ENCODE assay signal across 8 cellular contexts in the genomic region with DNA sequence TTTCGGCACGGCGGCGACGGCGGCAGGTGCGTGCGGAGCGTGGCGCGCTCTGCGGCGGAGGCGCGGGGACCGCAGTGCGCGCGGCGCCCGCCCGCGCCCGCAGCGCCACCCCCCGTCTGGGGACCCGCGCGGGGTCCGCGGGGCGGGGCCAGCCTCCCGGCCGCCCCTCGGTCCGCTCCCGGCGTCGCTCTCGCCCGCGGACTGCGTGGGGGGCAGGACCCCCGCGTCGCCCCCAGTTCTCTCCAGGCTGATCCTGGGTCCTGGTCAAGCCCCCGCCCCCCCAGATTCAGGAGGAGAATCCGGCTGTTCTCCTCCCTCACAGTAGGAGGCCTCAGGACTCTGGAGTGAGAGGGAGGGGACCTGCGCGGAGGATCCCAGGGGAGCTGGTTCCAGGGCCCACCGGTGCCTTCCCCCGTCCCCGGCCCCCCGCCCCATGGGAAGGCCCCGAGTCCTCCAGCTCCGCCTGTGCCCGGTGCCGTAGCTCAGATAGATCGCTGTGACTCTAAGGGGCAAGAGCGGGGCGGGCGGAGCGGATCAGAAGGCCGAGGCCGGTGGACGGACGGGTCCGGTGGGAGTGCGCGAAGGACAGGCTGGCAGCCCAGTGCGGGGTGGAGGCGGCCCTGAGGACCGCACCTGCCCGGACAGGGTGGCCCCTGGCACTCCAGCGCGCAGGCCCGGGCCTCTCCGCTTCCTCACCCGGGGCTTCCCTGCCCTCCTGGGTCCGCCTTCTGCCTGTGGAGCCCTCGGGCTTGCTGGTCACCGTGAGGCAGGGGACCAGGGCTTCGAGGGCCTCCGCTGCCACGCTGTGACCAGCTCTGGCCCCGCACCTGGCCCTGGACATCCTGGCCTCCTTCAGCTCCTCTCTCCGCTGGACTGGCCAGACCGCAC. TPM values are rescaled to one million over a fixed set of nuclear protein-coding genes. Genes with fewer than 3 reads are reported as not detected.
DNase-seq lines count a peak whose midpoint lies in the region; ATAC-seq, FAIRE-seq and TF ChIP-seq lines count a peak whose summit lies in the region.

Gene RNF208, minus strand, starts transcription at position 51 of the 888 bp plus-strand sequence. CDS start 1,028 bp downstream, outside the sequence.

- H3K36me3 ChIP-seq in K562 (ENCODE audit: control insufficient read depth, insufficient read depth, low read length) (peaks cover 11% of the 10 kb centered on the region; the same call in 1 of the 3 replicates), thymus (ENCODE audit: control insufficient read depth, insufficient read depth) (no peaks in the 10 kb centered on the region)

- no peak for TF ChIP-seq POLR2A in K562 (conservative IDR thresholded peaks at IDR 0.05)

- H3K79me2 ChIP-seq in K562 (ENCODE audit: control insufficient read depth, insufficient read depth, low read length), result peaks cover 16% of the 10 kb centered on the region; the same call in 2 of the 3 replicates

- no peak for TF ChIP-seq CTCF in K562 (IDR thresholded peaks at IDR 0.05 in 2 of 3, conservative IDR thresholded peaks at IDR 0.05 in 1 of 3; ENCODE audit: insufficient read depth in 2 of 3, low read depth in 1 of 3, low read length in 3 of 3)

- CTCF ChIA-PET in K562 (lab: Yijun Ruan, JAX; ENCODE audit: low intra/inter-chr PET ratio), result no interaction called here

- no peaks in the 10 kb centered on the region for H4K20me1 ChIP-seq in K562 (replicated peaks; ENCODE audit: control insufficient read depth, insufficient read depth, low read length)

- DNase-seq in NCI-H146 (lab: John Stamatoyannopoulos, UW) (peak; percentile 57), NCI-H146 treated with DMSO at 0.1 percent for 48 hours (lab: John Stamatoyannopoulos, UW; ENCODE audit: unreplicated experiment) (no peak), HuH-7.5 (ENCODE audit: low spot score) (peak; percentile 86), K562 (ENCODE audit: extremely low read depth in 1 of 4, low spot score in 3 of 4) (no peak), left lobe of liver (ENCODE audit: low spot score) (no peak), Kasumi-1 (lab: John Stamatoyannopoulos, UW) (no peak)

- no peaks in the 10 kb centered on the region for H3K27me3 ChIP-seq in K562 (ENCODE audit: control insufficient read depth in 2 of 2, insufficient read depth in 2 of 2, low read length in 2 of 2)
- H3K27me3 ChIP-seq in thymus (ENCODE audit: control insufficient read depth, insufficient read depth), result peaks cover 23% of the 10 kb centered on the region

- peaks cover 33 to 95% of the 10 kb centered on the region in 2 experiments for H3K4me1 ChIP-seq in K562 (replicated peaks in 1 of 2; ENCODE audit: control insufficient read depth in 2 of 2, insufficient read depth in 2 of 2, low read length in 2 of 2)
- H3K4me1 ChIP-seq in thymus (ENCODE audit: control insufficient read depth, insufficient read depth, low read length), result peaks cover 17% of the 10 kb centered on the region

- intact Hi-C loops in K562 (cut with micrococcal nuclease), result no loop called here

- no peak for TF ChIP-seq RAD21 in K562 (CRISPR knock-in tag; conservative IDR thresholded peaks at IDR 0.05 in 1 of 2, IDR thresholded peaks at IDR 0.05 in 1 of 2)

- H3K4me3 ChIP-seq in K562, result peak within 1 kb of the TSS; percentile 85
- H3K4me3 ChIP-seq in thymus (ENCODE audit: low read length), result peak within 1 kb of the TSS; percentile 68

- H3K9me3 ChIP-seq in K562 (replicated peaks; ENCODE audit: control insufficient read depth, insufficient read depth, low read depth, low read length) (no peaks in the 10 kb centered on the region), thymus (ENCODE audit: control insufficient read depth) (no peaks in the 10 kb centered on the region)

- no peak for TF ChIP-seq EP300 in K562 (IDR thresholded peaks at IDR 0.05; ENCODE audit: low read length)

- ATAC-seq in K562, result peak; percentile 0; the same call in 1 of the 3 replicates
- peak; percentile 19 for ATAC-seq in left lobe of liver
- no peak for ATAC-seq in GM18519 (IDR thresholded peaks at IDR 0.05; ENCODE audit: low FRiP score, unreplicated experiment)

- no peak for FAIRE-seq in K562 (lab: Jason Lieb, UNC)

- 53% methylated on average over 10 of the region's 88 CpGs for WGBS in K562 (ENCODE audit: insufficient coverage, low coverage, missing lambda C conversion rate)
- 4% methylated on average over 88 of the region's 88 CpGs for WGBS in thymus

- no TSS peak for BruUV-seq in K562 (replicated peaks; lab: Mats Ljungman, UMichigan)

- no peaks in the 10 kb centered on the region for H3K9me1 ChIP-seq in K562 (ENCODE audit: control insufficient read depth, insufficient read depth, low read length)

- peak within 1 kb of the TSS; percentile 70 for H2AFZ ChIP-seq in K562 (ENCODE audit: low read depth, low read length)

- peak within 1 kb of the TSS; percentile 74 for H3K4me2 ChIP-seq in K562 (ENCODE audit: insufficient read depth, low read length)

- in situ Hi-C loops in K562 (cut with MboI), result no loop called here

- H3K9ac ChIP-seq in K562 (ENCODE audit: insufficient read depth in 1 of 2, low read depth in 2 of 2, low read length in 2 of 2), result peak within 1 kb of the TSS; percentile 68 to 97

- peak within 1 kb of the TSS; percentile 83 for H3K27ac ChIP-seq in K562 (ENCODE audit: extremely low read depth, low read depth, low read length)
- peak within 1 kb of the TSS; percentile 92 for H3K27ac ChIP-seq in thymus (ENCODE audit: low read depth)

- POLR2A ChIA-PET in K562 (lab: Yijun Ruan, JAX), result interaction anchor here (0.6 to 2.1 kb wide), 11 partner anchors 12 to 176 kb away, joined by 3 to 12 read pairs (median 5); partner anchors contain the start of genes SAPCD2, TPRN and TUBB4B

TF ChIP-seq in K562, 482 proteins besides CTCF, POLR2A, EP300 and RAD21 (continues in another document):
- TF ChIP-seq HNRNPL (IDR thresholded peaks at IDR 0.05; ENCODE audit: low read depth, low read length) (peak; percentile 76), VEZF1 (CRISPR knock-in tag; IDR thresholded peaks at IDR 0.05) (peak; percentile 20; the same call in 1 of the 2 replicates), ASH1L (IDR thresholded peaks at IDR 0.05; ENCODE audit: borderline replicate concordance, low read depth, partially characterized antibody) (no peak), KDM5B (IDR thresholded peaks at IDR 0.05; ENCODE audit: insufficient replicate concordance, low read depth, low read length) (peak; percentile 29), RB1 (IDR thresholded peaks at IDR 0.05; ENCODE audit: low read depth) (no peak), ZBTB49 (CRISPR knock-in tag; IDR thresholded peaks at IDR 0.05; ENCODE audit: borderline replicate concordance) (no peak), ZBTB1 (CRISPR knock-in tag; IDR thresholded peaks at IDR 0.05; ENCODE audit: borderline replicate concordance, low read depth) (0 out of 2 replicates have a peak, but pooled peaks have one; percentile 56), ZNF583 (CRISPR knock-in tag; IDR thresholded peaks at IDR 0.05) (0 out of 2 replicates have a peak, but pooled peaks have one; percentile 25)

RNA-seq across cellular contexts. Expression of gene RNF208, which starts in this region (rescaled TPM):
- total RNA-seq in K562 (2011; cell fraction: chromatin; rRNA removed; ENCODE audit: low replicate concordance), result 0.97 and 2.3 TPM in 2 replicates
- 2.1 and 2.3 TPM in 2 replicates for total RNA-seq in K562 (2011; cell fraction: nucleolus; rRNA removed)
- total RNA-seq in K562 (2011; cell fraction: nucleoplasm; rRNA removed), result 0.61 and 1.8 TPM in 2 replicates
- 0.50 and 0.90 TPM in 2 replicates for total RNA-seq in K562 (2014; rRNA removed)
- total RNA-seq in K562 (2014; rRNA removed; fragmentation: Illumina TruSeq; extraction: Trizol), result not detected in 2 replicates
- total RNA-seq in K562 (2015; rRNA removed; fragmentation: Illumina TruSeq; extraction: Trizol), result 0.47 and 0.49 TPM in 2 replicates
- total RNA-seq in K562 (2021), result 6.6 and 6.9 TPM in 2 replicates
- 0.15 and 1.3 TPM in 2 replicates for polyA plus RNA-seq in K562 (2011; rRNA removed)
- polyA plus RNA-seq in K562 (2011; cell fraction: cytosol; rRNA removed), result 0.40 and 1.2 TPM in 2 replicates
- polyA plus RNA-seq in K562 (2011; cell fraction: nucleus; rRNA removed), result 9.0 and 9.2 TPM in 2 replicates
- polyA plus RNA-seq in K562 (2012), result 6.0 and 7.9 TPM in 2 replicates
- polyA plus RNA-seq in K562 (2014; fragmentation: Illumina TruSeq; extraction: Trizol), result 0.62 and 2.4 TPM in 2 replicates
- under 1 TPM in 1 of 2 experiments, not detected in 1; 0.18 TPM for polyA plus RNA-seq in K562 (2014; fragmentation: Nextera tagmentation; extraction: Ambion mirVana)
- polyA plus RNA-seq in K562 (2014; rRNA removed), result 3.1 and 5.1 TPM in 2 replicates
- not detected in 2 replicates for polyA minus RNA-seq in K562 (2011; rRNA and poly(A)+ RNA removed)
- polyA minus RNA-seq in K562 (2011; cell fraction: cytosol; rRNA and poly(A)+ RNA removed), result 2.1 and 3.4 TPM in 2 replicates
- 0.78 and 0.81 TPM in 2 replicates for polyA minus RNA-seq in K562 (2011; cell fraction: nucleus; rRNA and poly(A)+ RNA removed)
- total RNA-seq in left lobe of liver, result 7.3 TPM
- 5.3 TPM for polyA plus RNA-seq in thymus

Comparison
In these comparisons a context has a peak if more than half of its experiments do, and no peak if none do; other contexts are left out.
1. DNase-seq: peak in NCI-H146 (single experiment) and HuH-7.5 (single experiment); none in NCI-H146 treated with DMSO at 0.1 percent for 48 hours (single experiment), K562 (0 of 4), left lobe of liver (single experiment) and Kasumi-1 (0 of 2).